ENCODE assay signal across 3 cellular contexts in the genomic region with DNA sequence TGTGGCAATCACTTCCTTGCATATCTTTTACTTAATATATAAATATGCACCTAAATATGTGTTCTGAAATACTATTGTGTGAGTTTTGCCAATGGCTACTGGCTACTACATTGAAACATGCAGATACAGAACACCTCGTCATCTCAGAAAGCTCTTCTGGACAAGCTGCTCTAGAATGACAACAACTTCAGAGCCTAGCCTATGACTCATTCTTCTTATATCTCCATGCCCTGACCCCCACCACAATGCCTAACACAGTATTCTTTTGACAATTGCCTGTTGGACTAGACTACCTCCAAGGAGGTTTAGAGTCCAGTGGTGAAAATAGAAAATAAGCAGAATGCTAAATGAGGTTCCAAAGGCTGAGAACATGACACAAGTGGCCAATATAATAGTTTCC.
TF ChIP-seq lines count a peak whose summit lies in the region.

No MANE protein-coding gene starts in this region.

TF ChIP-seq in SK-N-SH treated with all-trans-retinoic acid at 6 μM for 48 hours, 23 proteins besides CTCF, POLR2A, EP300 and RAD21:
- TF ChIP-seq RARB (CRISPR knock-in tag; IDR thresholded peaks at IDR 0.05) (no peak), TCF4 (CRISPR knock-in tag; IDR thresholded peaks at IDR 0.05; ENCODE audit: borderline replicate concordance) (no peak), ARNTL (CRISPR knock-in tag; IDR thresholded peaks at IDR 0.05; ENCODE audit: borderline replicate concordance, low read depth) (no peak)
- TF ChIP-seq, protein P1, sequence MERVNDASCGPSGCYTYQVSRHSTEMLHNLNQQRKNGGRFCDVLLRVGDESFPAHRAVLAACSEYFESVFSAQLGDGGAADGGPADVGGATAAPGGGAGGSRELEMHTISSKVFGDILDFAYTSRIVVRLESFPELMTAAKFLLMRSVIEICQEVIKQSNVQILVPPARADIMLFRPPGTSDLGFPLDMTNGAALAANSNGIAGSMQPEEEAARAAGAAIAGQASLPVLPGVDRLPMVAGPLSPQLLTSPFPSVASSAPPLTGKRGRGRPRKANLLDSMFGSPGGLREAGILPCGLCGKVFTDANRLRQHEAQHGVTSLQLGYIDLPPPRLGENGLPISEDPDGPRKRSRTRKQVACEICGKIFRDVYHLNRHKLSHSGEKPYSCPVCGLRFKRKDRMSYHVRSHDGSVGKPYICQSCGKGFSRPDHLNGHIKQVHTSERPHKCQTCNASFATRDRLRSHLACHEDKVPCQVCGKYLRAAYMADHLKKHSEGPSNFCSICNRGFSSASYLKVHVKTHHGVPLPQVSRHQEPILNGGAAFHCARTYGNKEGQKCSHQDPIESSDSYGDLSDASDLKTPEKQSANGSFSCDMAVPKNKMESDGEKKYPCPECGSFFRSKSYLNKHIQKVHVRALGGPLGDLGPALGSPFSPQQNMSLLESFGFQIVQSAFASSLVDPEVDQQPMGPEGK (CRISPR knock-in tag; IDR thresholded peaks at IDR 0.05; ENCODE audit: borderline replicate concordance): no peak

TF ChIP-seq in SK-N-SH, 30 proteins besides CTCF, POLR2A, EP300 and RAD21:
- TF ChIP-seq GABPA (IDR thresholded peaks at IDR 0.05; ENCODE audit: low read depth): no peak
- no peak for TF ChIP-seq POLR2AphosphoS5 (IDR thresholded peaks at IDR 0.05; ENCODE audit: low read depth, low read length)
- no peak for TF ChIP-seq FOXM1 (IDR thresholded peaks at IDR 0.05; ENCODE audit: low read depth)
- TF ChIP-seq EZH2phosphoT487 (IDR thresholded peaks at IDR 0.05; ENCODE audit: borderline replicate concordance, low read depth): no peak
- TF ChIP-seq, protein P2, sequence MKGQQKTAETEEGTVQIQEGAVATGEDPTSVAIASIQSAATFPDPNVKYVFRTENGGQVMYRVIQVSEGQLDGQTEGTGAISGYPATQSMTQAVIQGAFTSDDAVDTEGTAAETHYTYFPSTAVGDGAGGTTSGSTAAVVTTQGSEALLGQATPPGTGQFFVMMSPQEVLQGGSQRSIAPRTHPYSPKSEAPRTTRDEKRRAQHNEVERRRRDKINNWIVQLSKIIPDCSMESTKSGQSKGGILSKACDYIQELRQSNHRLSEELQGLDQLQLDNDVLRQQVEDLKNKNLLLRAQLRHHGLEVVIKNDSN (IDR thresholded peaks at IDR 0.05; ENCODE audit: borderline replicate concordance, low read depth): no peak
TF ChIP-seq in SK-N-SH: peak in this region for 0.

TF ChIP-seq in K562, 482 proteins besides CTCF, POLR2A, EP300 and RAD21:
- TF ChIP-seq RB1 (IDR thresholded peaks at IDR 0.05; ENCODE audit: low read depth) (no peak), ESRRB (CRISPR knock-in tag; IDR thresholded peaks at IDR 0.05; ENCODE audit: borderline replicate concordance) (no peak), CHD2 (IDR thresholded peaks at IDR 0.05; ENCODE audit: low read depth, low read length) (no peak), ARNT (IDR thresholded peaks at IDR 0.05) (peak in 1 of 2 experiments; percentile 65; a peak in 1 of 4 replicates), ZNF785 (CRISPR knock-in tag; IDR thresholded peaks at IDR 0.05) (no peak), JUND (IDR thresholded peaks at IDR 0.05; ENCODE audit: borderline replicate concordance, low read depth, low read length) (peak; percentile 34; the same call in 1 of the 2 replicates), JUND (tag; IDR thresholded peaks at IDR 0.05; ENCODE audit: borderline replicate concordance, low read depth, low read length) (peak; percentile 56; the same call in 2 of the 3 replicates)
- TF ChIP-seq, protein P3, sequence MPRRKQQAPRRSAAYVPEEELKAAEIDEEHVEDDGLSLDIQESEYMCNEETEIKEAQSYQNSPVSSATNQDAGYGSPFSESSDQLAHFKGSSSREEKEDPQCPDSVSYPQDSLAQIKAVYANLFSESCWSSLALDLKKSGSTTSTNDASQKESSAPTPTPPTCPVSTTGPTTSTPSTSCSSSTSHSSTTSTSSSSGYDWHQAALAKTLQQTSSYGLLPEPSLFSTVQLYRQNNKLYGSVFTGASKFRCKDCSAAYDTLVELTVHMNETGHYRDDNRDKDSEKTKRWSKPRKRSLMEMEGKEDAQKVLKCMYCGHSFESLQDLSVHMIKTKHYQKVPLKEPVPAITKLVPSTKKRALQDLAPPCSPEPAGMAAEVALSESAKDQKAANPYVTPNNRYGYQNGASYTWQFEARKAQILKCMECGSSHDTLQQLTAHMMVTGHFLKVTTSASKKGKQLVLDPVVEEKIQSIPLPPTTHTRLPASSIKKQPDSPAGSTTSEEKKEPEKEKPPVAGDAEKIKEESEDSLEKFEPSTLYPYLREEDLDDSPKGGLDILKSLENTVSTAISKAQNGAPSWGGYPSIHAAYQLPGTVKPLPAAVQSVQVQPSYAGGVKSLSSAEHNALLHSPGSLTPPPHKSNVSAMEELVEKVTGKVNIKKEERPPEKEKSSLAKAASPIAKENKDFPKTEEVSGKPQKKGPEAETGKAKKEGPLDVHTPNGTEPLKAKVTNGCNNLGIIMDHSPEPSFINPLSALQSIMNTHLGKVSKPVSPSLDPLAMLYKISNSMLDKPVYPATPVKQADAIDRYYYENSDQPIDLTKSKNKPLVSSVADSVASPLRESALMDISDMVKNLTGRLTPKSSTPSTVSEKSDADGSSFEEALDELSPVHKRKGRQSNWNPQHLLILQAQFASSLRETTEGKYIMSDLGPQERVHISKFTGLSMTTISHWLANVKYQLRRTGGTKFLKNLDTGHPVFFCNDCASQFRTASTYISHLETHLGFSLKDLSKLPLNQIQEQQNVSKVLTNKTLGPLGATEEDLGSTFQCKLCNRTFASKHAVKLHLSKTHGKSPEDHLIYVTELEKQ (CRISPR knock-in tag; IDR thresholded peaks at IDR 0.05): no peak
- TF ChIP-seq, protein P4, sequence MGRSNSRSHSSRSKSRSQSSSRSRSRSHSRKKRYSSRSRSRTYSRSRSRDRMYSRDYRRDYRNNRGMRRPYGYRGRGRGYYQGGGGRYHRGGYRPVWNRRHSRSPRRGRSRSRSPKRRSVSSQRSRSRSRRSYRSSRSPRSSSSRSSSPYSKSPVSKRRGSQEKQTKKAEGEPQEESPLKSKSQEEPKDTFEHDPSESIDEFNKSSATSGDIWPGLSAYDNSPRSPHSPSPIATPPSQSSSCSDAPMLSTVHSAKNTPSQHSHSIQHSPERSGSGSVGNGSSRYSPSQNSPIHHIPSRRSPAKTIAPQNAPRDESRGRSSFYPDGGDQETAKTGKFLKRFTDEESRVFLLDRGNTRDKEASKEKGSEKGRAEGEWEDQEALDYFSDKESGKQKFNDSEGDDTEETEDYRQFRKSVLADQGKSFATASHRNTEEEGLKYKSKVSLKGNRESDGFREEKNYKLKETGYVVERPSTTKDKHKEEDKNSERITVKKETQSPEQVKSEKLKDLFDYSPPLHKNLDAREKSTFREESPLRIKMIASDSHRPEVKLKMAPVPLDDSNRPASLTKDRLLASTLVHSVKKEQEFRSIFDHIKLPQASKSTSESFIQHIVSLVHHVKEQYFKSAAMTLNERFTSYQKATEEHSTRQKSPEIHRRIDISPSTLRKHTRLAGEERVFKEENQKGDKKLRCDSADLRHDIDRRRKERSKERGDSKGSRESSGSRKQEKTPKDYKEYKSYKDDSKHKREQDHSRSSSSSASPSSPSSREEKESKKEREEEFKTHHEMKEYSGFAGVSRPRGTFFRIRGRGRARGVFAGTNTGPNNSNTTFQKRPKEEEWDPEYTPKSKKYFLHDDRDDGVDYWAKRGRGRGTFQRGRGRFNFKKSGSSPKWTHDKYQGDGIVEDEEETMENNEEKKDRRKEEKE (IDR thresholded peaks at IDR 0.05; ENCODE audit: borderline replicate concordance in 1 of 2, control insufficient read depth in 1 of 2, low read depth in 2 of 2, low read length in 1 of 2): no peak
- TF ChIP-seq, protein P5, sequence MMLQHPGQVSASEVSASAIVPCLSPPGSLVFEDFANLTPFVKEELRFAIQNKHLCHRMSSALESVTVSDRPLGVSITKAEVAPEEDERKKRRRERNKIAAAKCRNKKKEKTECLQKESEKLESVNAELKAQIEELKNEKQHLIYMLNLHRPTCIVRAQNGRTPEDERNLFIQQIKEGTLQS (IDR thresholded peaks at IDR 0.05): peak; percentile 27; the same call in 1 of the 2 replicates
- TF ChIP-seq, protein P5 (CRISPR knock-in tag; conservative IDR thresholded peaks at IDR 0.05): no peak
- TF ChIP-seq, protein P6, sequence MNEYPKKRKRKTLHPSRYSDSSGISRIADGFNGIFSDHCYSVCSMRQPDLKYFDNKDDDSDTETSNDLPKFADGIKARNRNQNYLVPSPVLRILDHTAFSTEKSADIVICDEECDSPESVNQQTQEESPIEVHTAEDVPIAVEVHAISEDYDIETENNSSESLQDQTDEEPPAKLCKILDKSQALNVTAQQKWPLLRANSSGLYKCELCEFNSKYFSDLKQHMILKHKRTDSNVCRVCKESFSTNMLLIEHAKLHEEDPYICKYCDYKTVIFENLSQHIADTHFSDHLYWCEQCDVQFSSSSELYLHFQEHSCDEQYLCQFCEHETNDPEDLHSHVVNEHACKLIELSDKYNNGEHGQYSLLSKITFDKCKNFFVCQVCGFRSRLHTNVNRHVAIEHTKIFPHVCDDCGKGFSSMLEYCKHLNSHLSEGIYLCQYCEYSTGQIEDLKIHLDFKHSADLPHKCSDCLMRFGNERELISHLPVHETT (CRISPR knock-in tag; conservative IDR thresholded peaks at IDR 0.05 in 1 of 2, IDR thresholded peaks at IDR 0.05 in 1 of 2): no peak
